ENCODE assay signal across 1 cellular context in the genomic region with DNA sequence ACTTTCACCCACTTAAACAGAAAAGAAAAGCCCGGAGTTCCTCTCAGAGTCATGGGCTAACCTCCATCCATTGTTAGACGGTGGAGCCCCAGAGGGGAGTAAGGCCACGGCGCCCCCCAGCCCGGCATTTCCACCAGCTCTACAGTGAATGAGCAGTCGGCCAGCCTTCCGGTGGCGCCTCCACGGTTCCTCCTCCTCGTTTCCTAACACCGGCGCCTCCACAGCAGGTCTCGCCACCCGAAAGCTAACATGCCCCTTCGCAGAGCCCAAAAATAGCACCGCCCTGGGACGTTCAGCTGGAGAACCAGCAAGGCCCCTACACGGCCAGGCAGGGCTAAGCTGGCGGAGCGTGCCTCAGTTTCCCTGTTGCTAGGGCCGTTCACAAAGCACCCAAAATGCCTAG.
TF ChIP-seq lines count a peak whose summit lies in the region.

No MANE protein-coding gene starts in this region.

TF ChIP-seq in GM12878, 131 proteins besides CTCF, POLR2A, EP300 and RAD21:
- no peak for TF ChIP-seq BCL11A (IDR thresholded peaks at IDR 0.05; ENCODE audit: low read depth, low read length)
- no peak for TF ChIP-seq SP1 (IDR thresholded peaks at IDR 0.05; ENCODE audit: low read depth, low read length)
- TF ChIP-seq NR2C2 (IDR thresholded peaks at IDR 0.05; ENCODE audit: borderline replicate concordance, control insufficient read depth, insufficient read length, low read depth) = no peak
- TF ChIP-seq SMARCA5 (IDR thresholded peaks at IDR 0.05) = 0 out of 2 replicates have a peak, but pooled peaks have one; percentile 24
- TF ChIP-seq RFX5 (IDR thresholded peaks at IDR 0.05; ENCODE audit: low read depth, low read length) = no peak
- no peak for TF ChIP-seq JUNB (IDR thresholded peaks at IDR 0.05)
